ENCODE assay signal across 17 cellular contexts in genomic region chr1:25356848-25357247, GRCh38. TPM values are rescaled to one million over a fixed set of nuclear protein-coding genes. Genes with fewer than 3 reads are reported as not detected.
DNase-seq lines count a peak whose midpoint lies in the region; ATAC-seq and TF ChIP-seq lines count a peak whose summit lies in the region.
"Had no signal": no experiment of that assay in that cellular context is flagged by ENCODE, and none has a peak within 500 bp of the region (broad histone marks: within the 10 kb centered on the region; RNA-seq: fewer than 3 reads in every experiment).

No MANE protein-coding gene starts in this region.

- H3K9ac ChIP-seq in fibroblast of lung (ENCODE audit: insufficient read depth, low read length) = no peak overlapping the region
- H3K9ac ChIP-seq: BLaER1 had no signal

- CTCF ChIA-PET in activated CD8-positive, alpha-beta T cell treated with anti-CD3 and anti-CD28 coated beads, Interleukin-2, amount 10 ng/mL, durations not matched to agents 7 days and 5 days (lab: Charles Lee) = no interaction called here

- no peaks in the 10 kb centered on the region for H3K27me3 ChIP-seq in fibroblast of lung (ENCODE audit: control insufficient read depth, insufficient read depth, low read length)
- H3K27me3 ChIP-seq: BLaER1, hepatocyte, left lung had no signal

- POLR2A ChIA-PET in activated CD8-positive, alpha-beta T cell treated with anti-CD3 and anti-CD28 coated beads, Interleukin-2, amount 10 ng/mL, durations not matched to agents 7 days and 5 days (lab: Charles Lee) = interaction anchor here (0.6 kb wide), 1 partner anchor 109 kb away, joined by 3 read pairs; the partner anchor contains the start of gene RSRP1

- H3K4me3 Mint-ChIP-seq in activated CD8-positive, alpha-beta T cell treated with anti-CD3 and anti-CD28 coated beads, Interleukin-2, amount 10 ng/mL, durations not matched to agents 7 days and 5 days = peak overlapping the region; percentile 4
- H3K4me3 Mint-ChIP-seq: nephron progenitor cell had no signal

- no peaks in the 10 kb centered on the region for H3K9me3 ChIP-seq in fibroblast of lung (ENCODE audit: control insufficient read depth, insufficient read depth, low read depth, low read length)
- H3K9me3 ChIP-seq: BLaER1, left lung had no signal

- H3K4me1 ChIP-seq in fibroblast of lung (ENCODE audit: control insufficient read depth, extremely low read depth, insufficient read depth, low read length) = peaks cover 16% of the 10 kb centered on the region
- H3K4me1 ChIP-seq: BLaER1, left lung had no signal

- H3K27ac ChIP-seq in fibroblast of lung (ENCODE audit: insufficient read depth, low read length) = no peak overlapping the region
- H3K27ac ChIP-seq: BLaER1, hepatocyte, left lung had no signal

- peak; percentile 49 for DNase-seq in AG10803 (ENCODE audit: low read depth)
- DNase-seq in EL = peak; percentile 47
- DNase-seq in activated CD8-positive, alpha-beta T cell treated with anti-CD3 and anti-CD28 coated beads, Interleukin-2, amount 10 ng/mL, durations not matched to agents 7 days and 5 days = no peak
- peak; percentile 12 to 47 for DNase-seq in fibroblast of lung (ENCODE audit: low read depth in 2 of 2)
- no peak for DNase-seq in NCI-H2081 (lab: John Stamatoyannopoulos, UW)
- no peak for DNase-seq in SIG-M5 (lab: John Stamatoyannopoulos, UW)
- DNase-seq: Karpas-422, left lung, NCI-H187, NCI-H774, nephron progenitor cell, SHP77 treated with DMSO at 0.1 percent for 48 hours had no signal

- peaks cover 57% of the 10 kb centered on the region for H3K4me1 Mint-ChIP-seq in activated CD8-positive, alpha-beta T cell treated with anti-CD3 and anti-CD28 coated beads, Interleukin-2, amount 10 ng/mL, durations not matched to agents 7 days and 5 days (ENCODE audit: low read depth)
- H3K4me1 Mint-ChIP-seq: nephron progenitor cell had no signal

- no peaks in the 10 kb centered on the region for H3K9me3 Mint-ChIP-seq in activated CD8-positive, alpha-beta T cell treated with anti-CD3 and anti-CD28 coated beads, Interleukin-2, amount 10 ng/mL, durations not matched to agents 7 days and 5 days (ENCODE audit: insufficient read depth)
- H3K9me3 Mint-ChIP-seq: nephron progenitor cell had no signal

- TF ChIP-seq CTCF in AG10803 (conservative IDR thresholded peaks at IDR 0.05; ENCODE audit: low read length) (no peak), fibroblast of lung (conservative IDR thresholded peaks at IDR 0.05 in 1 of 2, IDR thresholded peaks at IDR 0.05 in 1 of 2; ENCODE audit: low read depth in 1 of 2, low read length in 2 of 2) (no peak)

- peak; percentile 2 for ATAC-seq in activated CD8-positive, alpha-beta T cell treated with anti-CD3 and anti-CD28 coated beads, Interleukin-2, amount 10 ng/mL, durations not matched to agents 7 days and 5 days
- ATAC-seq in GM18502 (IDR thresholded peaks at IDR 0.05; ENCODE audit: poor library complexity, unreplicated experiment) = no peak
- ATAC-seq in GM19467 (IDR thresholded peaks at IDR 0.05; ENCODE audit: unreplicated experiment) = no peak
- ATAC-seq: left lung, sciatic nerve had no signal

- peak overlapping the region; percentile 84 for H3K27ac Mint-ChIP-seq in activated CD8-positive, alpha-beta T cell treated with anti-CD3 and anti-CD28 coated beads, Interleukin-2, amount 10 ng/mL, durations not matched to agents 7 days and 5 days
- H3K27ac Mint-ChIP-seq: nephron progenitor cell had no signal

- no peak overlapping the region for H2AFZ ChIP-seq in fibroblast of lung (ENCODE audit: low read length)
- H2AFZ ChIP-seq: hepatocyte had no signal

- H3K79me2 ChIP-seq in fibroblast of lung (ENCODE audit: control insufficient read depth, insufficient read depth, low read length) = no peaks in the 10 kb centered on the region
- H3K79me2 ChIP-seq: hepatocyte had no signal

- H3K36me3 Mint-ChIP-seq in activated CD8-positive, alpha-beta T cell treated with anti-CD3 and anti-CD28 coated beads, Interleukin-2, amount 10 ng/mL, durations not matched to agents 7 days and 5 days (ENCODE audit: low read depth) = peaks cover 66% of the 10 kb centered on the region

- peaks cover 5% of the 10 kb centered on the region for H3K36me3 ChIP-seq in fibroblast of lung (ENCODE audit: control insufficient read depth, insufficient read depth, low read length)

- H3K4me3 ChIP-seq in AG10803 (ENCODE audit: low read length) (no peak overlapping the region), fibroblast of lung (replicated peaks in 1 of 4; ENCODE audit: control extremely low read depth in 1 of 4, insufficient read depth in 1 of 4, low read depth in 3 of 4, low read length in 4 of 4) (no peak overlapping the region)
- H3K4me3 ChIP-seq: BLaER1, hepatocyte, left lung had no signal

- no peaks in the 10 kb centered on the region for H3K27me3 Mint-ChIP-seq in activated CD8-positive, alpha-beta T cell treated with anti-CD3 and anti-CD28 coated beads, Interleukin-2, amount 10 ng/mL, durations not matched to agents 7 days and 5 days (ENCODE audit: low read depth)

- no peaks in the 10 kb centered on the region for H4K20me1 ChIP-seq in fibroblast of lung (ENCODE audit: control insufficient read depth, extremely low read depth, insufficient read depth, low read length)

- H3K4me2 ChIP-seq in fibroblast of lung (ENCODE audit: extremely low read depth, insufficient read depth, low read length) = no peak overlapping the region
- H3K4me2 ChIP-seq: BLaER1, hepatocyte had no signal

RNA-seq across cellular contexts. Expression of gene TMEM50A, which starts 18.7 kb away (rescaled TPM):
- total RNA-seq in activated CD8-positive, alpha-beta T cell treated with anti-CD3 and anti-CD28 coated beads, Interleukin-2, amount 10 ng/mL, durations not matched to agents 7 days and 5 days = 100 to 1,000 TPM; 117 to 127 TPM
- total RNA-seq in fibroblast of lung = 117 and 141 TPM in 2 replicates
- 118 and 186 TPM in 2 replicates for polyA plus RNA-seq in fibroblast of lung
- 111 and 189 TPM in 2 replicates for polyA plus RNA-seq in fibroblast of lung (2012)
- 8.5 and 18.4 TPM in 2 replicates for polyA minus RNA-seq in fibroblast of lung (ENCODE audit: low replicate concordance)

Comparison
In these comparisons a context has a peak if more than half of its experiments do, and no peak if none do; other contexts are left out.
1. DNase-seq: peak in AG10803 (single experiment), EL (single experiment) and fibroblast of lung (2 of 2); none in activated CD8-positive, alpha-beta T cell treated with anti-CD3 and anti-CD28 coated beads, Interleukin-2, amount 10 ng/mL, durations not matched to agents 7 days and 5 days (single experiment), NCI-H2081 (0 of 2) and SIG-M5 (single experiment).